ENCODE assay signal across 8 cellular contexts in genomic region chr1:67831850-67832513, GRCh38. TPM values are rescaled to one million over a fixed set of nuclear protein-coding genes. Genes with fewer than 3 reads are reported as not detected.
DNase-seq lines count a peak whose midpoint lies in the region; ATAC-seq and TF ChIP-seq lines count a peak whose summit lies in the region.

No MANE protein-coding gene starts in this region.

- H3K4me3 Mint-ChIP-seq in activated naive CD8-positive, alpha-beta T cell: peak overlapping the region; percentile 85

- no peak for TF ChIP-seq EP300 in ovary (IDR thresholded peaks at IDR 0.05)

- no peaks in the 10 kb centered on the region for H3K27me3 ChIP-seq in ovary

- H3K9me3 Mint-ChIP-seq in activated naive CD8-positive, alpha-beta T cell (ENCODE audit: low read depth): no peaks in the 10 kb centered on the region

- no peak for TF ChIP-seq CTCF in ovary (IDR thresholded peaks at IDR 0.05)

- no peak overlapping the region for H3K27ac Mint-ChIP-seq in activated naive CD8-positive, alpha-beta T cell

- H3K4me3 ChIP-seq in ovary: peak overlapping the region; percentile 75

- H3K4me1 Mint-ChIP-seq in activated naive CD8-positive, alpha-beta T cell (ENCODE audit: low read depth): peaks cover 22% of the 10 kb centered on the region

- peak; percentile 25 for TF ChIP-seq POLR2A in ovary (IDR thresholded peaks at IDR 0.05)

- H3K27me3 Mint-ChIP-seq in activated naive CD8-positive, alpha-beta T cell: peaks cover 32% of the 10 kb centered on the region

- DNase-seq in NCI-H2107 treated with DMSO at 0.1 percent for 48 hours (lab: John Stamatoyannopoulos, UW; ENCODE audit: unreplicated experiment) (peak; percentile 25), NCI-H2107 (lab: John Stamatoyannopoulos, UW) (no peak), NCI-H146 treated with DMSO at 0.1 percent for 48 hours (lab: John Stamatoyannopoulos, UW; ENCODE audit: unreplicated experiment) (peak; percentile 56), head of caudate nucleus (peak in 23 of 42 donors; percentile 10 to 62 (median 29)), ovary (peak; percentile 54 to 67 (median 66)), NCI-H774 (lab: John Stamatoyannopoulos, UW) (no peak)

- H3K4me1 ChIP-seq in ovary (ENCODE audit: insufficient read depth): peaks cover 6% of the 10 kb centered on the region

- no peaks in the 10 kb centered on the region for H3K36me3 ChIP-seq in ovary

- H3K9me3 ChIP-seq in ovary: no peaks in the 10 kb centered on the region

- no peaks in the 10 kb centered on the region for H3K36me3 Mint-ChIP-seq in activated naive CD8-positive, alpha-beta T cell

- intact Hi-C loops in head of caudate nucleus (cut with DNase I) (no loop called here), ovary (cut with DNase I) (loop anchor here in 3 of 4 donors (5.0 to 10.0 kb wide), 4 partner anchors 55 to 297 kb away; no protein-coding TSS in a partner anchor)

- 0 to 1% (median 1%) methylated on average over 34 of the region's 34 CpGs for WGBS in ovary, 3 donors

- H3K27ac ChIP-seq in ovary: peak overlapping the region; percentile 11 to 64

- no peak for ATAC-seq in HG02938 (IDR thresholded peaks at IDR 0.05; ENCODE audit: unreplicated experiment)

RNA-seq across cellular contexts. Expression of gene GNG12, which starts 1.3 kb away (rescaled TPM):
- total RNA-seq in ovary: 10 to 100 TPM; 50.6 to 84.4 (median 68.0) TPM
- polyA plus RNA-seq in ovary: 100 to 1,000 TPM in 1 of 2 donors, 10 to 100 TPM in 1; 41.0 to 121 TPM

Comparison
In these comparisons a context has a peak if more than half of its experiments do, and no peak if none do; other contexts are left out.
1. DNase-seq: peak in NCI-H2107 treated with DMSO at 0.1 percent for 48 hours (single experiment), NCI-H146 treated with DMSO at 0.1 percent for 48 hours (single experiment), head of caudate nucleus (23 of 42) and ovary (5 of 5); none in NCI-H2107 (single experiment) and NCI-H774 (single experiment).